ENCODE assay signal across 4 cellular contexts in the genomic region with DNA sequence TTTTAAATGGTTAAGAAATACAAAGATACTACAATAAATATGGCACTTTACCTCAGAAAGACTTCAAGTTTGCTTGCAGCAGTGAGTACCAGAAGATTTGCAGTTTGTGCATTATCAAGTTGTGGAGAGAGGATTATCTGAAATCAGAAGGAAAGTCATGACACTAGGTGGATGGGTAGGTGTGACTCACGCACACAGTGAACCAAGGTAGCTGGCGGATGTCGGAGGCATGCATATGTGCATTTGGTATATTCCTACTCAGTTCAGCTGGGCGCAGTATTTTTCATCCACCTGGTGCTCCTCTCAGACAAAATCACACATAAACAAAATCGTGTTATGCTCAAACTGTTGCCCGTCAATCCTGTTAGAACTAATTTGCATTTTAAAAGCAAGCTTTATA.
"Had no signal": no experiment of that assay in that cellular context is flagged by ENCODE, and none has a peak within 500 bp of the region (broad histone marks: within the 10 kb centered on the region; RNA-seq: fewer than 3 reads in every experiment).

No MANE protein-coding gene starts in this region.

- ATAC-seq: HepG2, K562 had no signal

- H3K4me1 Mint-ChIP-seq: IgD-negative memory B cell had no signal

- DNase-seq: IMR-90 had no signal

- H3K27ac Mint-ChIP-seq: IgD-negative memory B cell had no signal

- H3K4me3 Mint-ChIP-seq: IgD-negative memory B cell had no signal
